Comparison of ENCODE assay signal across 11 cellular contexts in the genomic region with DNA sequence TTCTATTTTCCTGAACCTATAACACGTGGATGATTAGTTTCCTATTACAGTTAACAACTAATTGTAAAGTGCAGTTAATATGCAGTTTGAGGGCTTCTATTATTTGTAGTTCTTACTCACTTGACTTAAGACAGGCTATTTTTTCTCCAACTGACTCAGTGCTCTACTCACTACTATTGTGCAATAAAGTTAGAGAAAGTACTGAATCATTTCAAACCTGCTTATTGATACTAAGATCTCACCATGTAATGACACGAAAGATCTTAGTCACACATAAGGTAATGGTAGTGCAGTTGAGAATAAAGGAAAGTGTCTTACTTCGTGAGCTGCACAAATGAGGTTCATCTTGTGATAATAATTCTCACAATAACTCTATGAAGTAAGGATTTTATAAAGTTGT. TPM values are rescaled to one million over a fixed set of nuclear protein-coding genes. Genes with fewer than 3 reads are reported as not detected.
A peak's percentile ranks its signal among the peaks of the same experiment; 100 is the strongest.
DNase-seq lines count a peak whose midpoint lies in the region; ATAC-seq and TF ChIP-seq lines count a peak whose summit lies in the region.
"Had no signal": no experiment of that assay in that cellular context is flagged by ENCODE, and none has a peak within 500 bp of the region (broad histone marks: within the 10 kb centered on the region; RNA-seq: fewer than 3 reads in every experiment).

No MANE protein-coding gene starts in this region.

- H3K9ac ChIP-seq in trophoblast cell (ENCODE audit: low read length) (no peak overlapping the region), MM.1S (ENCODE audit: low read length) (no peak overlapping the region)

- no peaks in the 10 kb centered on the region for H3K9me2 ChIP-seq in MM.1S (replicated peaks; ENCODE audit: insufficient read depth, low read length)

- H4K8ac ChIP-seq in trophoblast cell (ENCODE audit: low read depth, low read length): no peak overlapping the region

- no peak for TF ChIP-seq POLR2A in suprapubic skin (IDR thresholded peaks at IDR 0.05)

- no peaks in the 10 kb centered on the region for H3K4me1 ChIP-seq in trophoblast cell (ENCODE audit: control insufficient read depth in 1 of 2, insufficient read depth in 2 of 2, low read length in 2 of 2)
- no peaks in the 10 kb centered on the region for H3K4me1 ChIP-seq in MM.1S (ENCODE audit: low read length)
- H3K4me1 ChIP-seq in suprapubic skin: peaks cover 8% of the 10 kb centered on the region

- H4K20me1 ChIP-seq in MM.1S (ENCODE audit: insufficient read depth, low read length): no peaks in the 10 kb centered on the region

- no peaks in the 10 kb centered on the region for H3K27me3 ChIP-seq in trophoblast cell (ENCODE audit: insufficient read depth, low read length)
- H3K27me3 ChIP-seq in MM.1S (replicated peaks; ENCODE audit: insufficient read depth, low read length): no peaks in the 10 kb centered on the region
- no peaks in the 10 kb centered on the region for H3K27me3 ChIP-seq in suprapubic skin
- H3K27me3 ChIP-seq: ovary had no signal

- H3K36me3 ChIP-seq in trophoblast cell (ENCODE audit: control insufficient read depth in 1 of 2, insufficient read depth in 2 of 2, low read length in 2 of 2) (no peaks in the 10 kb centered on the region), MM.1S (replicated peaks; ENCODE audit: insufficient read depth, low read length) (no peaks in the 10 kb centered on the region), suprapubic skin (no peaks in the 10 kb centered on the region)
- H3K36me3 ChIP-seq: ovary had no signal

- H3K23ac ChIP-seq in trophoblast cell (ENCODE audit: low read length): no peak overlapping the region

- no CpG with 5 or more reads among the region's 3 CpGs for WGBS in trophoblast cell (ENCODE audit: extremely low coverage, insufficient coverage, insufficient read length)
- 55% methylated on average over 3 of the region's 3 CpGs for WGBS in suprapubic skin

- no peak overlapping the region for H2BK120ac ChIP-seq in trophoblast cell (ENCODE audit: insufficient read depth, low read length, poor library complexity)

- no peak overlapping the region for H3K27ac ChIP-seq in trophoblast cell (ENCODE audit: low read depth, low read length)
- H3K27ac ChIP-seq in MM.1S (ENCODE audit: low read length): no peak overlapping the region
- no peak overlapping the region for H3K27ac ChIP-seq in suprapubic skin
- H3K27ac ChIP-seq: ovary had no signal

- H2AK5ac ChIP-seq in trophoblast cell (ENCODE audit: low read length): no peak overlapping the region

- no peaks in the 10 kb centered on the region for H3K9me3 ChIP-seq in trophoblast cell (ENCODE audit: insufficient read depth, low read depth, low read length)
- H3K9me3 ChIP-seq in MM.1S (replicated peaks; ENCODE audit: insufficient read depth, low read length): no peaks in the 10 kb centered on the region
- no peaks in the 10 kb centered on the region for H3K9me3 ChIP-seq in suprapubic skin
- H3K9me3 ChIP-seq: ovary had no signal

- H3K79me1 ChIP-seq in trophoblast cell (ENCODE audit: low read length): no peaks in the 10 kb centered on the region

- no peak overlapping the region for H4K91ac ChIP-seq in trophoblast cell (ENCODE audit: low read depth, low read length)

- no peak overlapping the region for H3K18ac ChIP-seq in trophoblast cell (ENCODE audit: low read length)

- no peak for TF ChIP-seq EP300 in suprapubic skin (IDR thresholded peaks at IDR 0.05)

- no peak for TF ChIP-seq CTCF in astrocyte of the spinal cord (IDR thresholded peaks at IDR 0.05; ENCODE audit: low read depth, low read length)
- no peak for TF ChIP-seq CTCF in MM.1S (IDR thresholded peaks at IDR 0.05; ENCODE audit: low read length)
- TF ChIP-seq CTCF in suprapubic skin (IDR thresholded peaks at IDR 0.05): no peak

- H3K79me2 ChIP-seq in trophoblast cell (ENCODE audit: control insufficient read depth, insufficient read depth, low read length, poor library complexity): no peaks in the 10 kb centered on the region
- H3K79me2 ChIP-seq in MM.1S (ENCODE audit: low read length): no peaks in the 10 kb centered on the region

- peak; percentile 70 for DNase-seq in astrocyte of the spinal cord (ENCODE audit: low read depth, low spot score)
- peak; percentile 35 to 77 for DNase-seq in trophoblast cell
- no peak for DNase-seq in MM.1S
- no peak for DNase-seq in DMS153 treated with DMSO at 0.1 percent for 48 hours (lab: John Stamatoyannopoulos, UW; ENCODE audit: unreplicated experiment)
- DNase-seq in suprapubic skin (ENCODE audit: low spot score in 2 of 2): no peak
- DNase-seq: activated CD4-positive, alpha-beta T cell treated with anti-CD3 and anti-CD28 coated beads, Interleukin-2, amount 50 U/mL, for 48 hours; central memory CD4-positive, alpha-beta T cell; GOT3; ovary had no signal

- H3K4me3 ChIP-seq in astrocyte of the spinal cord (ENCODE audit: low read depth, low read length) (no peak overlapping the region), trophoblast cell (ENCODE audit: low read depth, low read length) (no peak overlapping the region), MM.1S (ENCODE audit: low read length) (no peak overlapping the region), suprapubic skin (no peak overlapping the region)
- H3K4me3 ChIP-seq: ovary had no signal

- ATAC-seq in GM18519 (IDR thresholded peaks at IDR 0.05; ENCODE audit: low FRiP score, unreplicated experiment) (peak; percentile 59), HG03442 (IDR thresholded peaks at IDR 0.05; ENCODE audit: unreplicated experiment) (peak; percentile 77)

- H3K4ac ChIP-seq in trophoblast cell (ENCODE audit: low read depth, low read length): no peak overlapping the region

- H2AFZ ChIP-seq in trophoblast cell (ENCODE audit: insufficient read depth, low read length, poor library complexity) (no peak overlapping the region), MM.1S (ENCODE audit: low read length) (no peak overlapping the region)

- in situ Hi-C loops in astrocyte of the spinal cord (cut with HindIII; ENCODE audit: low sequenced_read_pairs): no loop called here

- no peak overlapping the region for H4K12ac ChIP-seq in trophoblast cell (ENCODE audit: low read depth, low read length)

- H3F3A ChIP-seq in MM.1S (ENCODE audit: insufficient read depth, low read length): no peaks in the 10 kb centered on the region

- H2BK5ac ChIP-seq in trophoblast cell (ENCODE audit: low read depth, low read length, poor library complexity): no peak overlapping the region

- H3K4me2 ChIP-seq in trophoblast cell (ENCODE audit: low read length): no peak overlapping the region
- H3K4me2 ChIP-seq in MM.1S (ENCODE audit: low read depth, low read length): no peak overlapping the region

- H3K14ac ChIP-seq in trophoblast cell (ENCODE audit: low read length): no peak overlapping the region

- H2BK12ac ChIP-seq in trophoblast cell (ENCODE audit: low read length): no peak overlapping the region

RNA-seq across cellular contexts. Expression of gene ITM2B, which starts 22.8 kb away (rescaled TPM):
- polyA plus RNA-seq in trophoblast cell (2013): 463 and 476 TPM in 2 replicates
- total RNA-seq in suprapubic skin: 100 to 1,000 TPM; 511 to 726 (median 679) TPM

Comparison
In these comparisons a context has a peak if more than half of its experiments do, and no peak if none do; other contexts are left out.
1. DNase-seq: peak in astrocyte of the spinal cord (single experiment) and trophoblast cell (2 of 2); none in MM.1S (single experiment), DMS153 treated with DMSO at 0.1 percent for 48 hours (single experiment) and suprapubic skin (0 of 2).